Comparison of ENCODE assay signal across 25 cellular contexts in the genomic region with DNA sequence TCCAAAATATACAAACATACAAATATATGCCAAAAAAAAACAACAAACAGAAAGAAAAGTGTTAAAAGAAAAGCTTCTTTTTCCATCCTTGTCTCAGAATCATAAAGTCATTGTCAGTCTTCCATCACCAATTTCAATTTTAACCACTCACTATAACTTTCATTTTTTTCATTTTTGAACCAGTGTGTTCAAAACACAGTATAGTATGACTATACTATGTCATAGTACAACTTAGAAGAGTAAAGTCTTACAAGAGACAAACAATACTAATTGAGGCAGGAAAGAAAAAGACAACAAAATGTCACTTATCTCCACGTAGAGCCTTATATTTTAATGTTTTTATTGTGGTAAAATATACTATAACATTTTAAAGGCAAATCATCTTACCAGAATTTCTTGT.
"Had no signal": no experiment of that assay in that cellular context is flagged by ENCODE, and none has a peak within 500 bp of the region (broad histone marks: within the 10 kb centered on the region; RNA-seq: fewer than 3 reads in every experiment).

No MANE protein-coding gene starts in this region.

- ATAC-seq: foreskin keratinocyte; gastroesophageal sphincter; heart left ventricle; left cardiac atrium; left lung; naive thymus-derived CD4-positive, alpha-beta T cell; right lobe of liver; stimulated activated naive CD8-positive, alpha-beta T cell treated with anti-CD3 and anti-CD28 coated beads, Interleukin-15, amount 100 ng/mL, for 72 hours had no signal

- H3K4me3 ChIP-seq: esophagus muscularis mucosa, gastroesophageal sphincter, heart left ventricle, hepatocyte, left lung, neural progenitor cell, right lobe of liver, thyroid gland, vagina had no signal

- H3K4me1 ChIP-seq: foreskin keratinocyte, parathyroid adenoma, right lobe of liver, thyroid gland had no signal

- H2AFZ ChIP-seq: hepatocyte, neural progenitor cell, parathyroid adenoma had no signal

- DNase-seq: effector CD8-positive, alpha-beta T cell; endodermal cell; foreskin keratinocyte; heart left ventricle; left cardiac atrium; left lung; mesendoderm; midbrain; naive thymus-derived CD4-positive, alpha-beta T cell; right lobe of liver; small intestine; stimulated activated CD4-positive, alpha-beta T cell treated with anti-CD3 and anti-CD28 coated beads, Interleukin-15, amount 100 ng/mL, for 24 hours; stimulated activated CD4-positive, alpha-beta T cell treated with anti-CD3 and anti-CD28 coated beads, Interleukin-2, amount 100 ng/mL, for 48 hours; stimulated activated naive CD4-positive, alpha-beta T cell; stimulated activated naive CD8-positive, alpha-beta T cell treated with anti-CD3 and anti-CD28 coated beads, Interleukin-15, amount 100 ng/mL, for 72 hours; thyroid gland; trophoblast cell had no signal

- H3K27ac Mint-ChIP-seq: endodermal cell; nephron; neural progenitor cell; progenitor cell of endocrine pancreas; stimulated activated naive CD8-positive, alpha-beta T cell treated with anti-CD3 and anti-CD28 coated beads, Interleukin-15, amount 100 ng/mL, for 72 hours had no signal

- H3K27ac ChIP-seq: esophagus muscularis mucosa, foreskin keratinocyte, gastroesophageal sphincter, hepatocyte, neural progenitor cell, parathyroid adenoma, right lobe of liver, thyroid gland, vagina had no signal

- H3K27me3 ChIP-seq: esophagus muscularis mucosa, foreskin keratinocyte, gastroesophageal sphincter, heart left ventricle, hepatocyte, left lung, neural progenitor cell, right lobe of liver, thyroid gland, vagina had no signal

- H3K4me2 ChIP-seq: hepatocyte, neural progenitor cell had no signal

- H3K4me3 Mint-ChIP-seq: endodermal cell; naive thymus-derived CD4-positive, alpha-beta T cell; nephron; neural progenitor cell; stimulated activated naive CD8-positive, alpha-beta T cell treated with anti-CD3 and anti-CD28 coated beads, Interleukin-15, amount 100 ng/mL, for 72 hours had no signal

- H3K9me3 Mint-ChIP-seq: naive thymus-derived CD4-positive, alpha-beta T cell; nephron; neural progenitor cell; stimulated activated naive CD8-positive, alpha-beta T cell treated with anti-CD3 and anti-CD28 coated beads, Interleukin-15, amount 100 ng/mL, for 72 hours had no signal

- H3K9ac ChIP-seq: neural progenitor cell, parathyroid adenoma had no signal

- H3K9me3 ChIP-seq: esophagus muscularis mucosa, gastroesophageal sphincter, heart left ventricle, left lung, right lobe of liver, thyroid gland, vagina had no signal

- H3K79me2 ChIP-seq: parathyroid adenoma had no signal

- H3K27me3 Mint-ChIP-seq: naive thymus-derived CD4-positive, alpha-beta T cell; progenitor cell of endocrine pancreas; stimulated activated naive CD8-positive, alpha-beta T cell treated with anti-CD3 and anti-CD28 coated beads, Interleukin-15, amount 100 ng/mL, for 72 hours had no signal
